In genomic region chrX:103535206-103535605, GRCh38 we compare ENCODE assay signal across 23 cellular contexts. TPM values are rescaled to one million over a fixed set of nuclear protein-coding genes. Genes with fewer than 3 reads are reported as not detected.
DNase-seq lines count a peak whose midpoint lies in the region; ATAC-seq and TF ChIP-seq lines count a peak whose summit lies in the region.
"Had no signal": no experiment of that assay in that cellular context is flagged by ENCODE, and none has a peak within 500 bp of the region (broad histone marks: within the 10 kb centered on the region; RNA-seq: fewer than 3 reads in every experiment).

No MANE protein-coding gene starts in this region.

- no peak for TF ChIP-seq EP300 in stomach (IDR thresholded peaks at IDR 0.05)

- H3K27ac ChIP-seq in hepatocyte = peak overlapping the region; percentile 92
- peak overlapping the region in 3 of 5 donors; percentile 49 to 64 (median 53) for H3K27ac ChIP-seq in stomach
- peak overlapping the region; percentile 86 to 97 for H3K27ac ChIP-seq in uterus
- H3K27ac ChIP-seq: A549; BLaER1 treated with 17β-estradiol and CSF1 and Interleukin-3, amounts not matched to agents 10 nM and 100 nM; PC-9 had no signal

- no peaks in the 10 kb centered on the region for H3K27me3 ChIP-seq in hepatocyte
- no peaks in the 10 kb centered on the region for H3K27me3 ChIP-seq in stomach
- peaks cover 0 to 11% of the 10 kb centered on the region in 2 donors for H3K27me3 ChIP-seq in uterus

- 73% methylated on average over 1 of the region's 1 CpG for WGBS in hepatocyte (ENCODE audit: low lambda C conversion rate, missing lambda C conversion rate)
- 50 to 76% (median 71%) methylated on average over 1 of the region's 1 CpG for WGBS in stomach, 5 donors

- H3K36me3 ChIP-seq in hepatocyte (replicated peaks; ENCODE audit: insufficient read depth, low read depth) = no peaks in the 10 kb centered on the region
- H3K36me3 ChIP-seq in stomach = no peaks in the 10 kb centered on the region
- H3K36me3 ChIP-seq in uterus = no peaks in the 10 kb centered on the region
- H3K36me3 ChIP-seq: BLaER1 treated with 17β-estradiol and CSF1 and Interleukin-3, amounts not matched to agents 10 nM and 100 nM had no signal

- H3K4me2 ChIP-seq in hepatocyte = no peak overlapping the region
- H3K4me2 ChIP-seq: A549; BLaER1 treated with 17β-estradiol and CSF1 and Interleukin-3, amounts not matched to agents 10 nM and 100 nM; PC-9 had no signal

- TF ChIP-seq POLR2A in stomach (IDR thresholded peaks at IDR 0.05) = no peak
- TF ChIP-seq POLR2A in uterus (IDR thresholded peaks at IDR 0.05) = no peak

- intact Hi-C loops in stomach (cut with DNase I; ENCODE audit: low total_unique reads) = loop anchor here (10.0 kb wide), 1 partner anchor 280 kb away; no protein-coding TSS in a partner anchor
- intact Hi-C loops in uterus (cut with DNase I; ENCODE audit: low total_unique reads) = loop anchor here (10.0 kb wide), 2 partner anchors 100 to 280 kb away; no protein-coding TSS in a partner anchor

- no peaks in the 10 kb centered on the region for H4K20me1 ChIP-seq in hepatocyte (ENCODE audit: insufficient read depth, poor library complexity, severe bottlenecking)
- H4K20me1 ChIP-seq: BLaER1 treated with 17β-estradiol and CSF1 and Interleukin-3, amounts not matched to agents 10 nM and 100 nM had no signal

- no peaks in the 10 kb centered on the region for H3K79me2 ChIP-seq in hepatocyte

- DNase-seq in amniotic epithelial cell (ENCODE audit: low read depth) = peak; percentile 58
- no peak for DNase-seq in hepatocyte (ENCODE audit: low spot score)
- DNase-seq in stomach = no peak
- no peak for DNase-seq in uterus
- no peak for DNase-seq in NCI-H1417 treated with DMSO at 0.1 percent for 48 hours (lab: John Stamatoyannopoulos, UW)
- DNase-seq in GM13977 (ENCODE audit: low spot score) = no peak
- no peak for DNase-seq in NCI-H510A treated with DMSO at 0.1 percent for 48 hours (lab: John Stamatoyannopoulos, UW)
- DNase-seq: AML-193; CD4-positive, alpha-beta T cell; Kasumi-1; NCI-H1092 treated with DMSO at 0.1 percent for 48 hours; NCI-H146; NCI-H1930; NCI-H446 treated with DMSO at 0.1 percent for 48 hours; NCI-H526 treated with DMSO at 0.1 percent for 48 hours; PC-9; RPMI8226; SHP77 had no signal

- in situ Hi-C loops in GM13977 (cut with MboI; ENCODE audit: low pct_unique_long_range_greater_than_20kb, low sequenced_read_pairs, unreplicated experiment) = loop anchor here (25.0 kb wide), 2 partner anchors 102 to 277 kb away; partner anchors contain the start of gene TCEAL1

- no peak for ATAC-seq in GM18502 (IDR thresholded peaks at IDR 0.05; ENCODE audit: poor library complexity, unreplicated experiment)
- ATAC-seq: A549, K562 had no signal

- no peak overlapping the region for H2AFZ ChIP-seq in hepatocyte
- H2AFZ ChIP-seq: PC-9 had no signal

- H3K9me3 ChIP-seq in hepatocyte (ENCODE audit: low read depth) (no peaks in the 10 kb centered on the region), stomach (no peaks in the 10 kb centered on the region), uterus (no peaks in the 10 kb centered on the region)
- H3K9me3 ChIP-seq: A549; BLaER1 treated with 17β-estradiol and CSF1 and Interleukin-3, amounts not matched to agents 10 nM and 100 nM had no signal

- H3K9me2 ChIP-seq in hepatocyte (replicated peaks; ENCODE audit: insufficient read depth) = no peaks in the 10 kb centered on the region

- H3K4me3 ChIP-seq in hepatocyte (no peak overlapping the region), stomach (no peak overlapping the region), uterus (no peak overlapping the region)
- H3K4me3 ChIP-seq: A549; BLaER1 treated with 17β-estradiol and CSF1 and Interleukin-3, amounts not matched to agents 10 nM and 100 nM; K562; PC-9 had no signal

- no peak for TF ChIP-seq CTCF in hepatocyte (IDR thresholded peaks at IDR 0.05; ENCODE audit: poor library complexity)
- no peak for TF ChIP-seq CTCF in stomach (IDR thresholded peaks at IDR 0.05)
- no peak for TF ChIP-seq CTCF in uterus (IDR thresholded peaks at IDR 0.05)
- TF ChIP-seq CTCF in GM13977 (IDR thresholded peaks at IDR 0.05; ENCODE audit: extremely low read depth, insufficient read depth, missing control alignments) = no peak

- peaks cover 42% of the 10 kb centered on the region for H3K4me1 ChIP-seq in hepatocyte (ENCODE audit: insufficient read depth)
- peaks cover 0 to 7% (median 0%) of the 10 kb centered on the region in 4 donors for H3K4me1 ChIP-seq in stomach
- H3K4me1 ChIP-seq in uterus = no peaks in the 10 kb centered on the region
- H3K4me1 ChIP-seq: A549; BLaER1 treated with 17β-estradiol and CSF1 and Interleukin-3, amounts not matched to agents 10 nM and 100 nM had no signal

RNA-seq across cellular contexts. Expression of gene RAB40A, which starts 15.9 kb away (rescaled TPM):
- total RNA-seq in hepatocyte = 3.0 and 3.5 TPM in 2 replicates
- 2.7 and 3.0 TPM in 2 replicates for polyA plus RNA-seq in hepatocyte
- total RNA-seq in stomach = under 1 TPM in 2 of 5 donors, not detected in 3; 0.58 to 0.73 TPM
- polyA plus RNA-seq in stomach = under 1 TPM; 0.19 to 0.98 (median 0.61) TPM
- 1 to 10 TPM in 3 of 4 donors, under 1 TPM in 1; 0.88 to 8.7 (median 3.9) TPM for total RNA-seq in uterus
- total RNA-seq: SK-MEL-5 had no signal

RNA-seq across cellular contexts. Expression of gene TCEAL4, which starts 50.1 kb away (rescaled TPM):
- total RNA-seq in hepatocyte = 84.2 and 94.4 TPM in 2 replicates
- 171 and 213 TPM in 2 replicates for polyA plus RNA-seq in hepatocyte
- 100 to 1,000 TPM in 2 of 5 donors, 10 to 100 TPM in 2, 1 to 10 TPM in 1; 5.8 to 247 (median 59.8) TPM for total RNA-seq in stomach
- 100 to 1,000 TPM; 174 to 247 (median 186) TPM for polyA plus RNA-seq in stomach
- 100 to 1,000 TPM in 3 of 4 donors, 10 to 100 TPM in 1; 79.8 to 380 (median 308) TPM for total RNA-seq in uterus
